Comparison of ENCODE assay signal across 16 cellular contexts in the genomic region with DNA sequence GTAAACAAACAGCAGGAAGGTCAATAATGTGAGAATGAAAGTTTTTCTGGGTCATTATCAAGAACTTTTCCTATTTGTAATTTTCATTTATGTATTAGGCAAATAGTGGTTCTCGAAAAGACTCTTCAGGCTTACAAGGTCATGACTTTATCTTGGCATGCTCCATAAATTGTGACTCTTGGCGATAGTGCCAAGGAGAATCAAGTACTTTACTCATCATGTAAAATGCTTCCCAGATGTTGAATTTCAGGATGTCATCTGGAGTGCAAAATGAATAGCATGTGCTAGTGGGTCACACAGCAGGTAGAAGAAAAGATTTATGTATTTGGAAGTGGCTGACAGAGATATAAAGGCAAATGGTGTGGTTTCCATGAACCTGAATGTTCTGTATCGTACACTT.
DNase-seq lines count a peak whose midpoint lies in the region; ATAC-seq, FAIRE-seq and TF ChIP-seq lines count a peak whose summit lies in the region.
"Had no signal": no experiment of that assay in that cellular context is flagged by ENCODE, and none has a peak within 500 bp of the region (broad histone marks: within the 10 kb centered on the region; RNA-seq: fewer than 3 reads in every experiment).

No MANE protein-coding gene starts in this region.

- FAIRE-seq in endometrium (lab: Jason Lieb, UNC), result peak; percentile 46
- FAIRE-seq: GM12891, GM19239 had no signal

- H3K27me3 Mint-ChIP-seq in naive thymus-derived CD8-positive, alpha-beta T cell, result no peaks in the 10 kb centered on the region
- no peaks in the 10 kb centered on the region for H3K27me3 Mint-ChIP-seq in CD4-positive, alpha-beta memory T cell
- H3K27me3 Mint-ChIP-seq: CD4-positive, alpha-beta T cell had no signal

- no peak overlapping the region for H3K4me3 Mint-ChIP-seq in naive thymus-derived CD8-positive, alpha-beta T cell
- H3K4me3 Mint-ChIP-seq in CD4-positive, alpha-beta memory T cell, result no peak overlapping the region
- H3K4me3 Mint-ChIP-seq: CD4-positive, alpha-beta T cell had no signal

- H3K4me3 ChIP-seq in A673 (ENCODE audit: low read depth, low read length, poor library complexity, severe bottlenecking), result no peak overlapping the region
- no peak overlapping the region for H3K4me3 ChIP-seq in CD4-positive, alpha-beta memory T cell (ENCODE audit: low read length in 2 of 2)
- H3K4me3 ChIP-seq: GM23248, HAP-1 had no signal

- no peak for TF ChIP-seq CTCF in A673 (conservative IDR thresholded peaks at IDR 0.05; ENCODE audit: low read depth, low read length)

- POLR2A ChIA-PET in A673 (lab: Charles Lee; ENCODE audit: low non-redundant PET) (no interaction called here), HEK293T (lab: Yijun Ruan, JAX) (no interaction called here)
- POLR2A ChIA-PET in naive thymus-derived CD8-positive, alpha-beta T cell (lab: Charles Lee), result no interaction called here
- POLR2A ChIA-PET in CD4-positive, alpha-beta memory T cell (lab: Charles Lee; ENCODE audit: partially characterized antibody), result no interaction called here

- H3K27ac ChIP-seq in A673 (ENCODE audit: low read depth, low read length, poor library complexity, severe bottlenecking), result no peak overlapping the region
- no peak overlapping the region for H3K27ac ChIP-seq in CD4-positive, alpha-beta memory T cell (ENCODE audit: low read depth, low read length)
- H3K27ac ChIP-seq: C4-2B, GM23248, HL-60 had no signal

- no peak overlapping the region for H3K27ac Mint-ChIP-seq in naive thymus-derived CD8-positive, alpha-beta T cell
- H3K27ac Mint-ChIP-seq in CD4-positive, alpha-beta memory T cell, result no peak overlapping the region
- H3K27ac Mint-ChIP-seq: CD4-positive, alpha-beta T cell had no signal

- H3K4me1 ChIP-seq in A673 (ENCODE audit: insufficient read depth, low read length, poor library complexity, severe bottlenecking), result peaks cover 15% of the 10 kb centered on the region
- no peaks in the 10 kb centered on the region for H3K4me1 ChIP-seq in CD4-positive, alpha-beta memory T cell (ENCODE audit: insufficient read depth, low read length)
- H3K4me1 ChIP-seq: HAP-1 had no signal

- DNase-seq in A673 (ENCODE audit: low spot score) (peak; percentile 49), HEK293T (ENCODE audit: extremely low spot score) (no peak), left kidney (ENCODE audit: low read depth, low spot score) (peak; percentile 2), NCI-H1930 (lab: John Stamatoyannopoulos, UW) (no peak)
- no peak for DNase-seq in naive thymus-derived CD8-positive, alpha-beta T cell
- DNase-seq in CD4-positive, alpha-beta memory T cell, result no peak
- DNase-seq: AML-193; Calu3; CD4-positive, alpha-beta T cell; GM23248 had no signal

- no peaks in the 10 kb centered on the region for H3K27me3 ChIP-seq in A673 (replicated peaks; ENCODE audit: insufficient read depth, low read depth, low read length, poor library complexity)
- H3K27me3 ChIP-seq in CD4-positive, alpha-beta memory T cell (ENCODE audit: insufficient read depth, low read length), result no peaks in the 10 kb centered on the region

- H3K4me1 Mint-ChIP-seq in naive thymus-derived CD8-positive, alpha-beta T cell, result no peaks in the 10 kb centered on the region
- no peaks in the 10 kb centered on the region for H3K4me1 Mint-ChIP-seq in CD4-positive, alpha-beta memory T cell

- no peaks in the 10 kb centered on the region for H3K36me3 ChIP-seq in A673 (ENCODE audit: insufficient read depth, low read length, poor library complexity, severe bottlenecking)
- no peaks in the 10 kb centered on the region for H3K36me3 ChIP-seq in CD4-positive, alpha-beta memory T cell (ENCODE audit: insufficient read depth, low read length)
- H3K36me3 ChIP-seq: HAP-1 had no signal

- ATAC-seq in naive thymus-derived CD8-positive, alpha-beta T cell, result no peak

- H3K9me3 Mint-ChIP-seq in naive thymus-derived CD8-positive, alpha-beta T cell, result peaks cover 0 to 11% (median 0%) of the 10 kb centered on the region in 9 donors
- peaks cover 0 to 14% (median 4%) of the 10 kb centered on the region in 8 donors for H3K9me3 Mint-ChIP-seq in CD4-positive, alpha-beta memory T cell

- H3K36me3 Mint-ChIP-seq in naive thymus-derived CD8-positive, alpha-beta T cell, result no peaks in the 10 kb centered on the region
- no peaks in the 10 kb centered on the region for H3K36me3 Mint-ChIP-seq in CD4-positive, alpha-beta memory T cell

- intact Hi-C loops in A673 (cut with micrococcal nuclease; ENCODE audit: unreplicated experiment), result no loop called here
- intact Hi-C loops in CD4-positive, alpha-beta memory T cell (cut with micrococcal nuclease), result no loop called here

- no peaks in the 10 kb centered on the region for H3K9me3 ChIP-seq in A673 (ENCODE audit: low read depth, low read length, poor library complexity, severe bottlenecking)
- no peaks in the 10 kb centered on the region for H3K9me3 ChIP-seq in CD4-positive, alpha-beta memory T cell (ENCODE audit: control insufficient read depth in 1 of 2, low read length in 2 of 2)
- H3K9me3 ChIP-seq: HAP-1 had no signal

- no TSS peak for BruUV-seq in A673 (replicated peaks; lab: Mats Ljungman, UMichigan)

- CTCF ChIA-PET in A673 (lab: Charles Lee) (no interaction called here), HEK293T (lab: Yijun Ruan, JAX) (interaction anchor here (0.6 kb wide), 1 partner anchor 149 kb away, joined by 7 read pairs; no protein-coding TSS in a partner anchor)
- CTCF ChIA-PET in CD4-positive, alpha-beta memory T cell (lab: Charles Lee; ENCODE audit: partially characterized antibody), result no interaction called here

TF ChIP-seq in HEK293T, 16 proteins besides CTCF, POLR2A, EP300 and RAD21:
- no peak for TF ChIP-seq ELF4 (IDR thresholded peaks at IDR 0.05)
- TF ChIP-seq TARDBP (IDR thresholded peaks at IDR 0.05), result no peak
- 0 out of 2 replicates have a peak, but pooled peaks have one; percentile 23 for TF ChIP-seq PKNOX1 (IDR thresholded peaks at IDR 0.05)
- TF ChIP-seq NFRKB (IDR thresholded peaks at IDR 0.05), result no peak
- no peak for TF ChIP-seq SP1 (IDR thresholded peaks at IDR 0.05)
- no peak for TF ChIP-seq ZNF384 (IDR thresholded peaks at IDR 0.05)
TF ChIP-seq in HEK293T: peak in this region for 1.

Comparison
In these comparisons a context has a peak if more than half of its experiments do, and no peak if none do; other contexts are left out.
1. DNase-seq: peak in A673 (single experiment) and left kidney (single experiment); none in HEK293T (single experiment), NCI-H1930 (0 of 2), naive thymus-derived CD8-positive, alpha-beta T cell (0 of 10) and CD4-positive, alpha-beta memory T cell (0 of 5).